Comparison of ENCODE assay signal across 11 cellular contexts in genomic region chr15:88604381-88604951, GRCh38. TPM values are rescaled to one million over a fixed set of nuclear protein-coding genes. Genes with fewer than 3 reads are reported as not detected.
DNase-seq lines count a peak whose midpoint lies in the region; ATAC-seq and TF ChIP-seq lines count a peak whose summit lies in the region.
"Had no signal": no experiment of that assay in that cellular context is flagged by ENCODE, and none has a peak within 500 bp of the region (broad histone marks: within the 10 kb centered on the region; RNA-seq: fewer than 3 reads in every experiment).

No MANE protein-coding gene starts in this region.

- no peak overlapping the region; a peak in 1 of 4 replicates for H3K27ac ChIP-seq in SK-N-SH (ENCODE audit: low read depth in 2 of 2, low read length in 1 of 2)

- no peak overlapping the region for H2AFZ ChIP-seq in SK-N-SH (ENCODE audit: low read depth)

- peaks cover 0 to 15% of the 10 kb centered on the region in 2 experiments; a peak in 1 of 4 replicates for H3K4me1 ChIP-seq in SK-N-SH (ENCODE audit: control insufficient read depth in 1 of 2, insufficient read depth in 2 of 2, low read depth in 1 of 2, low read length in 1 of 2)

- no peak for DNase-seq in activated T-cell treated with anti-CD3 and anti-CD28 coated beads, Interleukin-2, amount 50 U/mL, for 4 hours
- DNase-seq in activated T-cell treated with anti-CD3 and anti-CD28 coated beads, Interleukin-2, amount 50 U/mL, for 48 hours: no peak
- DNase-seq in SK-N-SH (peak; percentile 73), activated gamma-delta T cell (lab: John Stamatoyannopoulos, UW) (no peak)
- no peak for DNase-seq in activated CD4-positive, alpha-beta memory T cell treated with anti-CD3 and anti-CD28 coated beads for 36 hours
- DNase-seq in stimulated activated CD8-positive, alpha-beta memory T cell treated with anti-CD3 and anti-CD28 coated beads, Interleukin-4, amount 100 ng/mL, for 48 hours: no peak
- DNase-seq: activated effector memory CD4-positive, alpha-beta T cell treated with Interleukin-2 at 50 U/mL for 16 hours had no signal

- CTCF ChIA-PET in SK-N-SH (lab: Yijun Ruan, JAX): interaction anchor here (1.0 to 2.3 kb wide), 8 partner anchors 9 to 126 kb away, joined by 3 to 12 read pairs (median 5); no protein-coding TSS in a partner anchor
- CTCF ChIA-PET in activated CD4-positive, alpha-beta memory T cell treated with anti-CD3 and anti-CD28 coated beads for 36 hours (lab: Charles Lee): no interaction called here

- H3F3A ChIP-seq in SK-N-SH (replicated peaks; ENCODE audit: insufficient read depth): no peaks in the 10 kb centered on the region

- intact Hi-C loops in activated CD4-positive, alpha-beta memory T cell treated with anti-CD3 and anti-CD28 coated beads for 36 hours (cut with micrococcal nuclease): no loop called here

- H3K36me3 ChIP-seq in SK-N-SH (replicated peaks in 1 of 2; ENCODE audit: control insufficient read depth in 1 of 2, insufficient read depth in 2 of 2, low read length in 1 of 2): no peaks in the 10 kb centered on the region

- no peaks in the 10 kb centered on the region for H3K9me3 ChIP-seq in SK-N-SH
- H3K9me3 ChIP-seq in iPS-18c (ENCODE audit: control insufficient read depth, insufficient read depth, low read length): peaks cover 3% of the 10 kb centered on the region

- H3K4me2 ChIP-seq in SK-N-SH: peak overlapping the region; percentile 59; the same call in 1 of the 2 replicates

- H3K27me3 Mint-ChIP-seq in activated T-cell treated with anti-CD3 and anti-CD28 coated beads, Interleukin-2, amount 50 U/mL, for 4 hours (ENCODE audit: low read depth): peaks cover 70% of the 10 kb centered on the region
- peaks cover 58% of the 10 kb centered on the region for H3K27me3 Mint-ChIP-seq in stimulated activated memory B cell treated with anti-CD40 and anti-IgM and Interleukin-4, amounts not matched to agents 10 μg/mL and 1 μg/mL and 100 μg/mL, for 72 hours
- peaks cover 57% of the 10 kb centered on the region for H3K27me3 Mint-ChIP-seq in activated CD4-positive, alpha-beta memory T cell treated with anti-CD3 and anti-CD28 coated beads for 36 hours

- H3K36me3 Mint-ChIP-seq in activated T-cell treated with anti-CD3 and anti-CD28 coated beads, Interleukin-2, amount 50 U/mL, for 4 hours (ENCODE audit: insufficient read depth): peaks cover 4% of the 10 kb centered on the region
- no peaks in the 10 kb centered on the region for H3K36me3 Mint-ChIP-seq in stimulated activated memory B cell treated with anti-CD40 and anti-IgM and Interleukin-4, amounts not matched to agents 10 μg/mL and 1 μg/mL and 100 μg/mL, for 72 hours
- no peaks in the 10 kb centered on the region for H3K36me3 Mint-ChIP-seq in activated CD4-positive, alpha-beta memory T cell treated with anti-CD3 and anti-CD28 coated beads for 36 hours

- peaks cover 24% of the 10 kb centered on the region for H3K27me3 ChIP-seq in SK-N-SH (ENCODE audit: insufficient read depth)

- no peaks in the 10 kb centered on the region for H4K20me1 ChIP-seq in SK-N-SH (ENCODE audit: insufficient read depth)

- TF ChIP-seq CTCF in SK-N-SH (IDR thresholded peaks at IDR 0.05): no peak

- 3% methylated on average over 23 of the region's 33 CpGs for WGBS in SK-N-SH (ENCODE audit: low lambda C conversion rate)

- TF ChIP-seq EP300 in SK-N-SH (IDR thresholded peaks at IDR 0.05; ENCODE audit: borderline replicate concordance in 1 of 2, low read depth in 1 of 2, low read length in 1 of 2): no peak

- no peak for TF ChIP-seq RAD21 in SK-N-SH (IDR thresholded peaks at IDR 0.05; ENCODE audit: low read length)

- H3K9ac ChIP-seq in SK-N-SH: no peak overlapping the region

- no peaks in the 10 kb centered on the region for H3K79me2 ChIP-seq in SK-N-SH (ENCODE audit: insufficient read depth)

- ATAC-seq in activated T-cell treated with anti-CD3 and anti-CD28 coated beads, Interleukin-2, amount 50 U/mL, for 4 hours: no peak
- no peak for ATAC-seq in stimulated activated memory B cell treated with anti-CD40 and anti-IgM and Interleukin-4, amounts not matched to agents 10 μg/mL and 1 μg/mL and 100 μg/mL, for 72 hours

- H3K4me3 ChIP-seq in SK-N-SH (ENCODE audit: low read depth in 2 of 2, low read length in 1 of 2): peak overlapping the region in 1 of 2 experiments; percentile 48; a peak in 2 of 4 replicates
- H3K4me3 ChIP-seq in iPS-18c (ENCODE audit: insufficient read depth, low read depth, low read length): peak overlapping the region; percentile 53
- H3K4me3 ChIP-seq: lung had no signal

- peaks cover 17% of the 10 kb centered on the region for H3K4me1 Mint-ChIP-seq in activated T-cell treated with anti-CD3 and anti-CD28 coated beads, Interleukin-2, amount 50 U/mL, for 4 hours (ENCODE audit: low read depth)
- H3K4me1 Mint-ChIP-seq in stimulated activated memory B cell treated with anti-CD40 and anti-IgM and Interleukin-4, amounts not matched to agents 10 μg/mL and 1 μg/mL and 100 μg/mL, for 72 hours: peaks cover 26% of the 10 kb centered on the region
- peaks cover 21% of the 10 kb centered on the region for H3K4me1 Mint-ChIP-seq in activated CD4-positive, alpha-beta memory T cell treated with anti-CD3 and anti-CD28 coated beads for 36 hours (ENCODE audit: low read depth)

- H3K9me3 Mint-ChIP-seq in activated T-cell treated with anti-CD3 and anti-CD28 coated beads, Interleukin-2, amount 50 U/mL, for 4 hours: no peaks in the 10 kb centered on the region
- H3K9me3 Mint-ChIP-seq in stimulated activated memory B cell treated with anti-CD40 and anti-IgM and Interleukin-4, amounts not matched to agents 10 μg/mL and 1 μg/mL and 100 μg/mL, for 72 hours: no peaks in the 10 kb centered on the region
- no peaks in the 10 kb centered on the region for H3K9me3 Mint-ChIP-seq in activated CD4-positive, alpha-beta memory T cell treated with anti-CD3 and anti-CD28 coated beads for 36 hours
- H3K9me3 Mint-ChIP-seq: T-helper 2 cell treated with Interferon-gamma antibody and Interleukin-4, amounts not matched to agents 5 μg/mL and 100 μg/mL, for 36 hours had no signal

- POLR2A ChIA-PET in SK-N-SH (lab: Yijun Ruan, JAX): interaction anchor here (1.5 to 1.6 kb wide), 2 partner anchors 18 to 32 kb away, joined by 7 to 11 read pairs; no protein-coding TSS in a partner anchor
- POLR2A ChIA-PET in activated CD4-positive, alpha-beta memory T cell treated with anti-CD3 and anti-CD28 coated beads for 36 hours (lab: Charles Lee): interaction anchor here (1.0 kb wide), 1 partner anchor 137 kb away, joined by 3 read pairs; the partner anchor contains the start of genes MRPL46 and MRPS11

- H3K4me3 Mint-ChIP-seq in activated T-cell treated with anti-CD3 and anti-CD28 coated beads, Interleukin-2, amount 50 U/mL, for 4 hours: peak overlapping the region; percentile 45
- H3K4me3 Mint-ChIP-seq in stimulated activated memory B cell treated with anti-CD40 and anti-IgM and Interleukin-4, amounts not matched to agents 10 μg/mL and 1 μg/mL and 100 μg/mL, for 72 hours: peak overlapping the region; percentile 22
- no peak overlapping the region for H3K4me3 Mint-ChIP-seq in activated CD4-positive, alpha-beta memory T cell treated with anti-CD3 and anti-CD28 coated beads for 36 hours
- H3K4me3 Mint-ChIP-seq: T-helper 2 cell treated with Interferon-gamma antibody and Interleukin-4, amounts not matched to agents 5 μg/mL and 100 μg/mL, for 36 hours had no signal

- H3K9me2 ChIP-seq in SK-N-SH: no peaks in the 10 kb centered on the region

- H3K27ac Mint-ChIP-seq in stimulated activated memory B cell treated with anti-CD40 and anti-IgM and Interleukin-4, amounts not matched to agents 10 μg/mL and 1 μg/mL and 100 μg/mL, for 72 hours: no peak overlapping the region
- H3K27ac Mint-ChIP-seq in activated CD4-positive, alpha-beta memory T cell treated with anti-CD3 and anti-CD28 coated beads for 36 hours: no peak overlapping the region
- H3K27ac Mint-ChIP-seq: T-helper 2 cell treated with Interferon-gamma antibody and Interleukin-4, amounts not matched to agents 5 μg/mL and 100 μg/mL, for 36 hours had no signal

TF ChIP-seq in SK-N-SH, 30 proteins besides CTCF, POLR2A, EP300 and RAD21:
- TF ChIP-seq MXI1 (IDR thresholded peaks at IDR 0.05; ENCODE audit: low read depth, low read length): 0 out of 2 replicates have a peak, but pooled peaks have one; percentile 20
- no peak for TF ChIP-seq USF1 (IDR thresholded peaks at IDR 0.05; ENCODE audit: borderline replicate concordance, low read depth)
TF ChIP-seq in SK-N-SH: peak in this region for 1.

RNA-seq across cellular contexts. Expression of gene AEN, which starts 16.7 kb away (rescaled TPM):
- total RNA-seq in activated T-cell treated with anti-CD3 and anti-CD28 coated beads, Interleukin-2, amount 50 U/mL, for 4 hours: 100 to 1,000 TPM; 103 to 141 (median 140) TPM
- polyA plus RNA-seq in SK-N-SH (2012; rRNA removed): 46.4 and 65.2 TPM in 2 replicates
- polyA plus RNA-seq in SK-N-SH (2012; cell fraction: cytosol; rRNA removed): 20.2 and 29.7 TPM in 2 replicates
- 119 and 136 TPM in 2 replicates for polyA plus RNA-seq in SK-N-SH (2012; cell fraction: nucleus; rRNA removed)
- 10 to 100 TPM; 55.5 to 55.7 TPM for total RNA-seq in activated CD4-positive, alpha-beta memory T cell treated with anti-CD3 and anti-CD28 coated beads for 36 hours

RNA-seq across cellular contexts. Expression of gene ISG20, which starts 34.4 kb away (rescaled TPM):
- total RNA-seq in activated T-cell treated with anti-CD3 and anti-CD28 coated beads, Interleukin-2, amount 50 U/mL, for 4 hours: 10 to 100 TPM; 26.8 to 37.8 (median 27.7) TPM
- polyA plus RNA-seq in SK-N-SH (2012; rRNA removed): 2.0 TPM in 2 replicates
- polyA plus RNA-seq in SK-N-SH (2012; cell fraction: cytosol; rRNA removed): 1.0 and 1.7 TPM in 2 replicates
- 5.9 and 8.0 TPM in 2 replicates for polyA plus RNA-seq in SK-N-SH (2012; cell fraction: nucleus; rRNA removed)
- total RNA-seq in activated CD4-positive, alpha-beta memory T cell treated with anti-CD3 and anti-CD28 coated beads for 36 hours: 10 to 100 TPM; 68.2 to 74.5 TPM

RNA-seq across cellular contexts. Expression of gene DET1, which starts 58.0 kb away (rescaled TPM):
- total RNA-seq in activated T-cell treated with anti-CD3 and anti-CD28 coated beads, Interleukin-2, amount 50 U/mL, for 4 hours: 1 to 10 TPM in 1 of 3 donors, under 1 TPM in 2; 0.87 to 1.0 (median 0.98) TPM
- polyA plus RNA-seq in SK-N-SH (2012; rRNA removed): 4.5 and 7.2 TPM in 2 replicates
- polyA plus RNA-seq in SK-N-SH (2012; cell fraction: cytosol; rRNA removed): 3.8 and 5.2 TPM in 2 replicates
- polyA plus RNA-seq in SK-N-SH (2012; cell fraction: nucleus; rRNA removed): 6.2 and 12.4 TPM in 2 replicates
- 1 to 10 TPM; 1.9 to 2.2 TPM for total RNA-seq in activated CD4-positive, alpha-beta memory T cell treated with anti-CD3 and anti-CD28 coated beads for 36 hours
